In genomic region chr16:16092925-16093624, GRCh38 we compare ENCODE assay signal across 11 cellular contexts.
DNase-seq lines count a peak whose midpoint lies in the region; ATAC-seq, FAIRE-seq and TF ChIP-seq lines count a peak whose summit lies in the region.
"Had no signal": no experiment of that assay in that cellular context is flagged by ENCODE, and none has a peak within 500 bp of the region (broad histone marks: within the 10 kb centered on the region; RNA-seq: fewer than 3 reads in every experiment).

No MANE protein-coding gene starts in this region.

- peak; percentile 24 for ATAC-seq in Right ventricle myocardium superior (ENCODE audit: poor library complexity)
- ATAC-seq in right cardiac atrium: no peak
- ATAC-seq: Panc1 had no signal

- H3K9ac ChIP-seq in adipocyte (ENCODE audit: low read length): no peak overlapping the region

- in situ Hi-C loops in transverse colon (cut with MboI; ENCODE audit: low pct_ligation_motif_present in 1 of 4, low pct_unique_long_range_greater_than_20kb in 1 of 4, low sequenced_read_pairs in 3 of 4): no loop called here

- no peak for TF ChIP-seq EP300 in transverse colon (IDR thresholded peaks at IDR 0.05; ENCODE audit: low read depth)

- no peak for DNase-seq in Right ventricle myocardium superior
- no peak for DNase-seq in right cardiac atrium
- DNase-seq in adipocyte (ENCODE audit: low read depth): peak; percentile 17
- peak; percentile 0 for DNase-seq in kidney glomerular epithelial cell (lab: John Stamatoyannopoulos, UW)
- no peak for DNase-seq in transverse colon
- no peak for DNase-seq in HTR-8/SVneo (ENCODE audit: insufficient read length, low spot score)
- DNase-seq in substantia nigra (lab: John Stamatoyannopoulos, UW): no peak
- DNase-seq in mesenteric fat pad (ENCODE audit: low spot score): no peak
- DNase-seq: gastrocnemius medialis, HCEC 1CT had no signal

- FAIRE-seq in HTR-8/SVneo (lab: Jason Lieb, UNC): no peak

- H3K4me3 ChIP-seq in right cardiac atrium (ENCODE audit: low read length) (no peak overlapping the region), adipocyte (ENCODE audit: low read length) (no peak overlapping the region), transverse colon (no peak overlapping the region)
- H3K4me3 ChIP-seq: gastrocnemius medialis had no signal

- no peak for TF ChIP-seq POLR2A in transverse colon (IDR thresholded peaks at IDR 0.05)

- intact Hi-C loops in Right ventricle myocardium superior (cut with DNase I): no loop called here
- intact Hi-C loops in right cardiac atrium (cut with DNase I): no loop called here
- intact Hi-C loops in transverse colon (cut with DNase I; ENCODE audit: low total_unique reads): no loop called here

- no peaks in the 10 kb centered on the region for H3K4me1 ChIP-seq in right cardiac atrium (ENCODE audit: control insufficient read depth, insufficient read depth, low read length)
- peaks cover 20% of the 10 kb centered on the region for H3K4me1 ChIP-seq in adipocyte (ENCODE audit: control insufficient read depth, insufficient read depth, low read length)
- peaks cover 5 to 33% (median 18%) of the 10 kb centered on the region in 4 donors for H3K4me1 ChIP-seq in transverse colon

- H3K36me3 ChIP-seq in adipocyte (ENCODE audit: control insufficient read depth, insufficient read depth, low read length, severe bottlenecking): peaks cover 57% of the 10 kb centered on the region
- H3K36me3 ChIP-seq in transverse colon: peaks cover 0 to 13% (median 0%) of the 10 kb centered on the region in 4 donors

- WGBS in right cardiac atrium: 55% methylated on average over 9 of the region's 9 CpGs
- WGBS in transverse colon (ENCODE audit: low coverage in 1 of 2), 2 donors: 69 to 78% methylated on average over 3 to 9 of the region's 9 CpGs

- H3K27me3 ChIP-seq in right cardiac atrium (ENCODE audit: control insufficient read depth, insufficient read depth) (no peaks in the 10 kb centered on the region), adipocyte (replicated peaks; ENCODE audit: control insufficient read depth, insufficient read depth, low read length) (no peaks in the 10 kb centered on the region), transverse colon (no peaks in the 10 kb centered on the region)
- H3K27me3 ChIP-seq: gastrocnemius medialis had no signal

- H3K27ac ChIP-seq in right cardiac atrium (ENCODE audit: low read length): no peak overlapping the region
- H3K27ac ChIP-seq in transverse colon: peak overlapping the region; percentile 22 to 82 (median 78)
- no peak overlapping the region for H3K27ac ChIP-seq in substantia nigra (ENCODE audit: low read depth, low read length, poor library complexity, severe bottlenecking)

- TF ChIP-seq CTCF in transverse colon (IDR thresholded peaks at IDR 0.05): no peak

- H3K9me3 ChIP-seq in right cardiac atrium (ENCODE audit: control insufficient read depth, low read length) (no peaks in the 10 kb centered on the region), adipocyte (ENCODE audit: control insufficient read depth, low read length) (no peaks in the 10 kb centered on the region), transverse colon (no peaks in the 10 kb centered on the region)
- H3K9me3 ChIP-seq: gastrocnemius medialis had no signal

Comparison
In these comparisons a context has a peak if more than half of its experiments do, and no peak if none do; other contexts are left out.
1. DNase-seq: peak in adipocyte (single experiment) and kidney glomerular epithelial cell (single experiment); none in Right ventricle myocardium superior (single experiment), right cardiac atrium (0 of 3), transverse colon (single experiment), HTR-8/SVneo (single experiment), substantia nigra (0 of 49) and mesenteric fat pad (single experiment).
2. H3K27ac ChIP-seq: peak in transverse colon (4 of 4); none in right cardiac atrium (single experiment) and substantia nigra (single experiment).